ENCODE assay signal across 1 cellular context in genomic region chr1:213997031-213997771, GRCh38.
A peak's percentile ranks its signal among the peaks of the same experiment; 100 is the strongest.
TF ChIP-seq lines count a peak whose summit lies in the region.

No MANE protein-coding gene starts in this region.

TF ChIP-seq in HepG2, 621 proteins besides CTCF, POLR2A, EP300 and RAD21 (continued from another document and continues in another):
- TF ChIP-seq ZMYM4 (CRISPR knock-in tag; IDR thresholded peaks at IDR 0.05): peak; percentile 82; the same call in 1 of the 2 replicates
- peak; percentile 45; the same call in 1 of the 2 replicates for TF ChIP-seq MED1 (CRISPR knock-in tag; IDR thresholded peaks at IDR 0.05)
- TF ChIP-seq DRAP1 (CRISPR knock-in tag; IDR thresholded peaks at IDR 0.05): no peak
- TF ChIP-seq ZBTB33 (CRISPR knock-in tag; IDR thresholded peaks at IDR 0.05): peak; percentile 94
- TF ChIP-seq HOMEZ (CRISPR knock-in tag; IDR thresholded peaks at IDR 0.05; ENCODE audit: low read depth): 0 out of 2 replicates have a peak, but pooled peaks have one; percentile 63
- TF ChIP-seq CREM (IDR thresholded peaks at IDR 0.05): peak; percentile 24; the same call in 1 of the 2 replicates
- no peak for TF ChIP-seq CREM (CRISPR knock-in tag; IDR thresholded peaks at IDR 0.05)
- no peak for TF ChIP-seq BCL3 (CRISPR knock-in tag; IDR thresholded peaks at IDR 0.05)
- TF ChIP-seq AGO1 (IDR thresholded peaks at IDR 0.05; ENCODE audit: low read depth, low read length, poor library complexity, severe bottlenecking): no peak
- no peak for TF ChIP-seq NR1H2 (CRISPR knock-in tag; IDR thresholded peaks at IDR 0.05; ENCODE audit: borderline replicate concordance, low read depth)
- TF ChIP-seq HNF4A (CRISPR knock-in tag; IDR thresholded peaks at IDR 0.05): peak; percentile 71
- no peak for TF ChIP-seq FOXK1 (CRISPR knock-in tag; IDR thresholded peaks at IDR 0.05; ENCODE audit: borderline replicate concordance, low read depth)
- peak; percentile 74 for TF ChIP-seq ZNF687 (CRISPR knock-in tag; IDR thresholded peaks at IDR 0.05)
- TF ChIP-seq NCOA2 (CRISPR knock-in tag; IDR thresholded peaks at IDR 0.05): peak; percentile 49; the same call in 1 of the 2 replicates
- no peak for TF ChIP-seq DPF2 (CRISPR knock-in tag; IDR thresholded peaks at IDR 0.05; ENCODE audit: borderline replicate concordance, low read depth)
- no peak for TF ChIP-seq ZNF564 (CRISPR knock-in tag; IDR thresholded peaks at IDR 0.05)
- 0 out of 2 replicates have a peak, but pooled peaks have one; percentile 15 for TF ChIP-seq ZFP91 (CRISPR knock-in tag; IDR thresholded peaks at IDR 0.05; ENCODE audit: borderline replicate concordance)
- peak; percentile 80 for TF ChIP-seq POGZ (CRISPR knock-in tag; IDR thresholded peaks at IDR 0.05)
- no peak for TF ChIP-seq ZNF766 (CRISPR knock-in tag; IDR thresholded peaks at IDR 0.05; ENCODE audit: borderline replicate concordance)
- no peak for TF ChIP-seq AFF4 (CRISPR knock-in tag; IDR thresholded peaks at IDR 0.05)
- TF ChIP-seq RBFOX2 (IDR thresholded peaks at IDR 0.05; ENCODE audit: low read depth, low read length): peak; percentile 57; the same call in 1 of the 2 replicates
- peak; percentile 28; the same call in 1 of the 2 replicates for TF ChIP-seq ETV5 (CRISPR knock-in tag; IDR thresholded peaks at IDR 0.05; ENCODE audit: borderline replicate concordance)
- no peak for TF ChIP-seq NR0B2 (CRISPR knock-in tag; IDR thresholded peaks at IDR 0.05)
- no peak for TF ChIP-seq HMG20A (CRISPR knock-in tag; IDR thresholded peaks at IDR 0.05; ENCODE audit: borderline replicate concordance)
- peak; percentile 42; the same call in 1 of the 2 replicates for TF ChIP-seq HOXA3 (CRISPR knock-in tag; IDR thresholded peaks at IDR 0.05)
- no peak for TF ChIP-seq CCAR2 (optimal IDR thresholded peaks at IDR 0.05; ENCODE audit: low read depth, low read length)
- TF ChIP-seq AHDC1 (CRISPR knock-in tag; IDR thresholded peaks at IDR 0.05; ENCODE audit: borderline replicate concordance): no peak
- TF ChIP-seq ZBTB7A (CRISPR knock-in tag; IDR thresholded peaks at IDR 0.05): no peak
- no peak for TF ChIP-seq TBL1XR1 (IDR thresholded peaks at IDR 0.05; ENCODE audit: borderline replicate concordance, low read length, partially characterized antibody)
- no peak for TF ChIP-seq ZNF484 (CRISPR knock-in tag; IDR thresholded peaks at IDR 0.05; ENCODE audit: borderline replicate concordance, low read depth)
- TF ChIP-seq GATAD1 (CRISPR knock-in tag; IDR thresholded peaks at IDR 0.05): no peak
- TF ChIP-seq MXD1 (CRISPR knock-in tag; IDR thresholded peaks at IDR 0.05): no peak
- 0 out of 2 replicates have a peak, but pooled peaks have one; percentile 48 for TF ChIP-seq KLF12 (CRISPR knock-in tag; IDR thresholded peaks at IDR 0.05; ENCODE audit: borderline replicate concordance)
- no peak for TF ChIP-seq SOX5 (CRISPR knock-in tag; IDR thresholded peaks at IDR 0.05; ENCODE audit: borderline replicate concordance)
- no peak for TF ChIP-seq SAFB2 (CRISPR knock-in tag; IDR thresholded peaks at IDR 0.05; ENCODE audit: borderline replicate concordance, low read depth)
